8 cellular contexts compared by ENCODE assay signal in the genomic region with DNA sequence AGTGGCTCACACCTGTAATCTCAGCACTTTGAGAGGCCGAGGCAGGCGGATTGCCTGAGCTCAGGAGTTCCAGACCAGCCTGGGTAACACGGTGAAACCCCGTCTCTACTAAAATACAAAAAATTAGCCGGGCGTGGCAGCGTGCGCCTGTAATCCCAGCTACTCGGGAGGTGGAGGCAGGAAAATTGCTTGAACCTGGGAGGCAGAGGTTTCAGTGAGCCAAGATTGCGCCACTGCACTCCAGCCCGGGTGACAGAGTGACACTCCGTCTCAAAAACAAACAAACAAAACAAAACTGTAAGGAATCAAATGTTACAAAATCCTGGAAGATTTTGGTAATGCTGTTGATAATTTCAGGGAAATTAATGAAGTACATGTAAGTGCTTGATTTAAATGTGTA. TPM values are rescaled to one million over a fixed set of nuclear protein-coding genes. Genes with fewer than 3 reads are reported as not detected.
A peak's percentile ranks its signal among the peaks of the same experiment; 100 is the strongest.
DNase-seq lines count a peak whose midpoint lies in the region; ATAC-seq and TF ChIP-seq lines count a peak whose summit lies in the region.
"Not testable (repeated sequence)": the region's sequence is repeated elsewhere in the genome, so short reads cannot be mapped to it uniquely, and the experiment has no call there.

No MANE protein-coding gene starts in this region.

- POLR2A ChIA-PET in Caco-2 (lab: Charles Lee), result not testable (repeated sequence)
- POLR2A ChIA-PET in T-cell (lab: Charles Lee), result interaction anchor here in 1 of 2 donors (0.6 to 0.9 kb wide), 3 partner anchors 16 to 42 kb away, joined by 3 to 8 read pairs (median 3); partner anchors contain the start of gene ZSCAN22

- not testable (repeated sequence) for H3K27ac ChIP-seq in HL-60 (replicated peaks); left lung; thymus (ENCODE audit: low read depth)

- H3K4me3 ChIP-seq in Caco-2 (ENCODE audit: low read depth, low read length) (peak overlapping the region; percentile 49), HL-60 (replicated peaks; ENCODE audit: insufficient read depth, low read length) (peak overlapping the region; percentile 59), adipocyte (ENCODE audit: low read length) (peak overlapping the region; percentile 86), epithelial cell of esophagus (ENCODE audit: low read length) (peak overlapping the region; percentile 52), left lung (peak overlapping the region; percentile 46 to 70), thymus (ENCODE audit: low read length) (peak overlapping the region; percentile 76)

- BruUV-seq in Caco-2 (replicated peaks; lab: Mats Ljungman, UMichigan), result not testable (repeated sequence)

- not testable (repeated sequence) for H3K27ac Mint-ChIP-seq in Caco-2 (ENCODE audit: unreplicated experiment)
- peak overlapping the region; percentile 81 to 83 for H3K27ac Mint-ChIP-seq in T-cell
- peak overlapping the region; percentile 92 for H3K27ac Mint-ChIP-seq in osteocyte (ENCODE audit: unreplicated experiment)

- H3K36me3 ChIP-seq in Caco-2 (ENCODE audit: control insufficient read depth, insufficient read depth, low read length); adipocyte (ENCODE audit: control insufficient read depth, insufficient read depth, low read length, severe bottlenecking); left lung; thymus (ENCODE audit: control insufficient read depth, insufficient read depth): not testable (repeated sequence)

- not testable (repeated sequence) for H3K9me3 ChIP-seq in Caco-2; adipocyte (ENCODE audit: control insufficient read depth, low read length); left lung; thymus (ENCODE audit: control insufficient read depth)

- H3K4me1 Mint-ChIP-seq in Caco-2 (ENCODE audit: low read depth, unreplicated experiment), result not testable (repeated sequence)
- H3K4me1 Mint-ChIP-seq in T-cell (peaks cover 31 to 35% (median 31%) of the 10 kb centered on the region in 3 donors), osteocyte (ENCODE audit: unreplicated experiment) (peaks cover 32% of the 10 kb centered on the region)

- peak in 2 of 4 experiments; percentile 5 to 7 for ATAC-seq in T-cell (replicated peaks in 1 of 4)
- not testable (repeated sequence) for ATAC-seq in left lung

- H3K36me3 Mint-ChIP-seq in Caco-2 (ENCODE audit: insufficient read depth, unreplicated experiment); T-cell: not testable (repeated sequence)
- peaks cover 16% of the 10 kb centered on the region for H3K36me3 Mint-ChIP-seq in osteocyte (ENCODE audit: unreplicated experiment)

- not testable (repeated sequence) for H3K27me3 ChIP-seq in Caco-2 (replicated peaks; ENCODE audit: control insufficient read depth, insufficient read depth, low read length); HL-60 (ENCODE audit: insufficient read depth, poor library complexity, severe bottlenecking); adipocyte (replicated peaks; ENCODE audit: control insufficient read depth, insufficient read depth, low read length); thymus (ENCODE audit: control insufficient read depth, insufficient read depth)
- peaks cover 28 to 78% of the 10 kb centered on the region in 2 donors for H3K27me3 ChIP-seq in left lung

- not testable (repeated sequence) for H3K27me3 Mint-ChIP-seq in Caco-2 (ENCODE audit: insufficient read depth, unreplicated experiment); T-cell; osteocyte (ENCODE audit: unreplicated experiment)

- H3K4me3 Mint-ChIP-seq in Caco-2 (ENCODE audit: unreplicated experiment) (peak overlapping the region; percentile 73), T-cell (peak overlapping the region; percentile 86 to 90 (median 88)), osteocyte (ENCODE audit: unreplicated experiment) (peak overlapping the region; percentile 99)

- H3K9ac ChIP-seq in adipocyte (ENCODE audit: low read length), result peak overlapping the region; percentile 83

- H3K9me3 Mint-ChIP-seq in Caco-2 (ENCODE audit: unreplicated experiment); T-cell; osteocyte (ENCODE audit: unreplicated experiment): not testable (repeated sequence)

- H3K4me1 ChIP-seq in Caco-2; thymus (ENCODE audit: control insufficient read depth, insufficient read depth, low read length): not testable (repeated sequence)
- H3K4me1 ChIP-seq in adipocyte (ENCODE audit: control insufficient read depth, insufficient read depth, low read length) (peaks cover 17% of the 10 kb centered on the region), left lung (peaks cover 0 to 27% of the 10 kb centered on the region in 2 donors)

- intact Hi-C loops in Caco-2 (cut with micrococcal nuclease; ENCODE audit: unreplicated experiment); left lung (cut with DNase I): not testable (repeated sequence)

- TF ChIP-seq CTCF in Caco-2 (IDR thresholded peaks at IDR 0.05; ENCODE audit: insufficient read depth in 1 of 2, low read depth in 1 of 2, low read length in 1 of 2, severe bottlenecking in 1 of 2, unreplicated experiment in 1 of 2); HL-60 (IDR thresholded peaks at IDR 0.05; ENCODE audit: insufficient read depth, low read length); epithelial cell of esophagus (IDR thresholded peaks at IDR 0.05; ENCODE audit: insufficient read depth, low read depth, low read length, missing control alignments); left lung (IDR thresholded peaks at IDR 0.05); osteocyte (IDR thresholded peaks at IDR 0.05): not testable (repeated sequence)

- DNase-seq in Caco-2; HL-60 (ENCODE audit: low read depth in 1 of 2, low spot score in 1 of 2); T-cell; epithelial cell of esophagus (ENCODE audit: low read depth); left lung; osteocyte (ENCODE audit: extremely low spot score, unreplicated experiment): not testable (repeated sequence)
- DNase-seq in adipocyte (ENCODE audit: low read depth), result peak; percentile 11

- WGBS in thymus, result 44% methylated on average over 12 of the region's 12 CpGs

- CTCF ChIA-PET in Caco-2 (lab: Charles Lee); T-cell (lab: Charles Lee): not testable (repeated sequence)

RNA-seq across cellular contexts. Expression of gene A1BG, which starts 5.2 kb away (rescaled TPM):
- total RNA-seq in Caco-2 (2022) (1.6 and 2.8 TPM in 2 replicates), T-cell (10 to 100 TPM; 15.4 to 31.1 (median 19.3) TPM), left lung (10 to 100 TPM in 1 of 2 donors, 1 to 10 TPM in 1; 9.8 to 10.2 TPM), osteocyte (39.8 and 40.0 TPM in 2 replicates)
- 77.3 TPM for polyA plus RNA-seq in thymus

RNA-seq across cellular contexts. Expression of gene ZNF497, which starts 14.5 kb away (rescaled TPM):
- 1.6 and 1.7 TPM in 2 replicates for total RNA-seq in Caco-2 (2022)
- total RNA-seq in T-cell, result 1 to 10 TPM in 4 of 5 donors, under 1 TPM in 1; 0.98 to 3.4 (median 2.2) TPM
- 1 to 10 TPM in 1 of 2 donors, under 1 TPM in 1; 0.76 to 1.2 TPM for total RNA-seq in left lung
- 1.4 and 2.7 TPM in 2 replicates for total RNA-seq in osteocyte
- polyA plus RNA-seq in thymus, result 1.3 TPM

RNA-seq across cellular contexts. Expression of gene ZSCAN22, which starts 21.3 kb away (rescaled TPM):
- 4.0 and 4.3 TPM in 2 replicates for total RNA-seq in Caco-2 (2022)
- total RNA-seq in T-cell, result 1 to 10 TPM; 1.9 to 6.9 (median 6.2) TPM
- total RNA-seq in left lung, result 1 to 10 TPM; 3.4 to 3.9 TPM
- 3.7 and 4.1 TPM in 2 replicates for total RNA-seq in osteocyte
- 1.2 TPM for polyA plus RNA-seq in thymus

RNA-seq across cellular contexts. Expression of gene ZNF837, which starts 32.8 kb away (rescaled TPM):
- total RNA-seq in Caco-2 (2022) (2.2 and 2.3 TPM in 2 replicates), T-cell (1 to 10 TPM; 1.7 to 6.0 (median 5.0) TPM), left lung (1 to 10 TPM; 1.7 to 2.1 TPM), osteocyte (2.5 and 3.0 TPM in 2 replicates)
- polyA plus RNA-seq in thymus, result 2.9 TPM

RNA-seq across cellular contexts. Expression of gene RPS5, which starts 39.0 kb away (rescaled TPM):
- total RNA-seq in Caco-2 (2022), result 1,436 and 1,611 TPM in 2 replicates
- total RNA-seq in T-cell, result 1,000 to 10,000 TPM; 1,332 to 1,813 (median 1,414) TPM
- 1,000 to 10,000 TPM in 1 of 2 donors, 100 to 1,000 TPM in 1; 842 to 1,045 TPM for total RNA-seq in left lung
- total RNA-seq in osteocyte, result 933 and 942 TPM in 2 replicates
- polyA plus RNA-seq in thymus, result 942 TPM
